In genomic region chr7:159195926-159196325, GRCh38 we compare ENCODE assay signal across 18 cellular contexts. TPM values are rescaled to one million over a fixed set of nuclear protein-coding genes. Genes with fewer than 3 reads are reported as not detected.
DNase-seq lines count a peak whose midpoint lies in the region; ATAC-seq, FAIRE-seq and TF ChIP-seq lines count a peak whose summit lies in the region.
"Had no signal": no experiment of that assay in that cellular context is flagged by ENCODE, and none has a peak within 500 bp of the region (broad histone marks: within the 10 kb centered on the region; RNA-seq: fewer than 3 reads in every experiment).

No MANE protein-coding gene starts in this region.

- WGBS in testis, 2 donors, result 56 to 59% methylated on average over 5 of the region's 5 CpGs

- H3K9me3 ChIP-seq in SJCRH30 (replicated peaks) (no peaks in the 10 kb centered on the region), testis (no peaks in the 10 kb centered on the region)
- H3K9me3 ChIP-seq: ascending aorta had no signal

- no peak overlapping the region for H3K4me3 ChIP-seq in SJCRH30
- no peak overlapping the region for H3K4me3 ChIP-seq in fibroblast of villous mesenchyme (ENCODE audit: low read depth, low read length)
- H3K4me3 ChIP-seq in testis, result no peak overlapping the region
- H3K4me3 ChIP-seq: ascending aorta had no signal

- TF ChIP-seq CTCF in fibroblast of villous mesenchyme (IDR thresholded peaks at IDR 0.05; ENCODE audit: insufficient read depth, low read depth, low read length) (no peak), testis (IDR thresholded peaks at IDR 0.05) (no peak)

- no peak for TF ChIP-seq POLR2A in testis (IDR thresholded peaks at IDR 0.05)

- H3K27ac ChIP-seq in SJCRH30, result peak overlapping the region; percentile 28; the same call in 1 of the 2 replicates
- H3K27ac ChIP-seq in testis, result no peak overlapping the region
- H3K27ac ChIP-seq: ascending aorta, WERI-Rb-1 had no signal

- ATAC-seq in HG03571 (IDR thresholded peaks at IDR 0.05; ENCODE audit: unreplicated experiment) (no peak), HG03442 (IDR thresholded peaks at IDR 0.05; ENCODE audit: unreplicated experiment) (no peak)
- ATAC-seq: activated T-cell treated with anti-CD3 and anti-CD28 coated beads, Interleukin-2, amount 50 U/mL, for 72 hours; left ventricle myocardium superior had no signal

- H3K4me1 ChIP-seq in SJCRH30, result peaks cover 18% of the 10 kb centered on the region; the same call in 1 of the 2 replicates
- H3K4me1 ChIP-seq in testis, result no peaks in the 10 kb centered on the region
- H3K4me1 ChIP-seq: ascending aorta had no signal

- no peaks in the 10 kb centered on the region for H3K36me3 ChIP-seq in SJCRH30
- H3K36me3 ChIP-seq in testis (ENCODE audit: low read depth, missing control alignments), result no peaks in the 10 kb centered on the region
- H3K36me3 ChIP-seq: ascending aorta, WERI-Rb-1 had no signal

- intact Hi-C loops in testis (cut with DNase I; ENCODE audit: low total_unique reads), result no loop called here

- FAIRE-seq in GM18507 (lab: Jason Lieb, UNC), result peak; percentile 53
- FAIRE-seq: urothelium cell line had no signal

- H3K27me3 ChIP-seq in SJCRH30 (no peaks in the 10 kb centered on the region), testis (no peaks in the 10 kb centered on the region)
- H3K27me3 ChIP-seq: ascending aorta had no signal

- DNase-seq in CD1c-positive myeloid dendritic cell (ENCODE audit: extremely low spot score) (peak; percentile 4), GM18507 (ENCODE audit: extremely low spot score, insufficient read length, low read depth) (no peak), SJCRH30 (no peak), fibroblast of villous mesenchyme (ENCODE audit: low read depth) (peak; percentile 18), SIG-M5 treated with dmso at 0.1 percent for 504 hours (lab: John Stamatoyannopoulos, UW; ENCODE audit: unreplicated experiment) (no peak), testis (no peak)
- DNase-seq: cortex of kidney, H9, left ventricle myocardium superior, naive B cell, SHP77, WERI-Rb-1 had no signal

RNA-seq across cellular contexts. Expression of gene VIPR2, which starts 51.3 kb away (rescaled TPM):
- 9.6 and 10.2 TPM in 2 replicates for total RNA-seq in SJCRH30 (2014; rRNA removed; shearing (Covaris generic))
- total RNA-seq in fibroblast of villous mesenchyme, result not detected in 2 replicates
- 1 to 10 TPM; 4.9 to 5.3 TPM for total RNA-seq in testis
- polyA plus RNA-seq in testis (ENCODE audit: insufficient read depth, low read depth, low replicate concordance), result 2.5 TPM
- total RNA-seq: LHCN-M2 had no signal

Comparison
In these comparisons a context has a peak if more than half of its experiments do, and no peak if none do; other contexts are left out.
1. DNase-seq: peak in CD1c-positive myeloid dendritic cell (single experiment) and fibroblast of villous mesenchyme (single experiment); none in GM18507 (single experiment), SJCRH30 (0 of 2), SIG-M5 treated with dmso at 0.1 percent for 504 hours (single experiment) and testis (single experiment).